Comparison of ENCODE assay signal across 8 cellular contexts in genomic region chr4:125313989-125314602, GRCh38. TPM values are rescaled to one million over a fixed set of nuclear protein-coding genes. Genes with fewer than 3 reads are reported as not detected.
A peak's percentile ranks its signal among the peaks of the same experiment; 100 is the strongest.
DNase-seq lines count a peak whose midpoint lies in the region; ATAC-seq, FAIRE-seq and TF ChIP-seq lines count a peak whose summit lies in the region.

No MANE protein-coding gene starts in this region.

- H3K9me3 ChIP-seq in SJSA1 (replicated peaks), result no peaks in the 10 kb centered on the region
- no peaks in the 10 kb centered on the region for H3K9me3 ChIP-seq in gastrocnemius medialis

- H3F3A ChIP-seq in GM23338 (replicated peaks; ENCODE audit: low read depth), result no peaks in the 10 kb centered on the region; the same call in 1 of the 2 replicates

- peak overlapping the region; percentile 95 for H3K4me3 Mint-ChIP-seq in GM23338

- TF ChIP-seq CTCF in GM23338 (conservative IDR thresholded peaks at IDR 0.05; ENCODE audit: low read depth in 2 of 2), result no peak
- TF ChIP-seq CTCF in foreskin fibroblast (IDR thresholded peaks at IDR 0.05; ENCODE audit: low read depth, low read length), result no peak
- no peak for TF ChIP-seq CTCF in gastrocnemius medialis (IDR thresholded peaks at IDR 0.05 in 4 of 5, conservative IDR thresholded peaks at IDR 0.05 in 1 of 5)

- H3K36me3 Mint-ChIP-seq in GM23338 (ENCODE audit: low read depth), result no peaks in the 10 kb centered on the region

- H3K27ac ChIP-seq in GM23338 (ENCODE audit: low read depth) (no peak overlapping the region), SJSA1 (peak overlapping the region; percentile 8), gastrocnemius medialis (peak overlapping the region; percentile 80 to 88 (median 84))

- TF ChIP-seq POLR2A in gastrocnemius medialis (IDR thresholded peaks at IDR 0.05), result no peak

- peak overlapping the region; percentile 98 for H3K4me2 ChIP-seq in GM23338

- intact Hi-C loops in gastrocnemius medialis (cut with DNase I; ENCODE audit: low total_unique reads), result loop anchor here (2.0 kb wide), 1 partner anchor 429 kb away; no protein-coding TSS in a partner anchor

- no peaks in the 10 kb centered on the region for H3K36me3 ChIP-seq in GM23338 (ENCODE audit: insufficient read depth)
- peaks cover 37% of the 10 kb centered on the region for H3K36me3 ChIP-seq in SJSA1
- no peaks in the 10 kb centered on the region for H3K36me3 ChIP-seq in gastrocnemius medialis

- peak overlapping the region; percentile 56; the same call in 1 of the 2 replicates for H2AFZ ChIP-seq in GM23338

- ATAC-seq in GM23338 (no peak), gastrocnemius medialis (peak in 1 of 2 donors; percentile 7)

- 0 out of 2 replicates have a peak, but pooled peaks cover 3% of the 10 kb centered on the region for H4K20me1 ChIP-seq in GM23338 (replicated peaks; ENCODE audit: insufficient read depth)

- peaks cover 22% of the 10 kb centered on the region for H3K4me1 Mint-ChIP-seq in GM23338

- H3K4me1 ChIP-seq in GM23338 (ENCODE audit: insufficient read depth), result peaks cover 15% of the 10 kb centered on the region
- H3K4me1 ChIP-seq in SJSA1 (replicated peaks), result peaks cover 34% of the 10 kb centered on the region
- peaks cover 7 to 32% of the 10 kb centered on the region in 2 donors for H3K4me1 ChIP-seq in gastrocnemius medialis

- in situ Hi-C loops in gastrocnemius medialis (cut with MboI; ENCODE audit: low sequenced_read_pairs in 4 of 4), result loop anchor here (5.0 to 25.0 kb wide), 4 partner anchors 423 to 1298 kb away; no protein-coding TSS in a partner anchor

- FAIRE-seq in urothelium cell line (lab: Jason Lieb, UNC), result no peak

- H3K79me2 ChIP-seq in GM23338 (replicated peaks; ENCODE audit: insufficient read depth), result no peaks in the 10 kb centered on the region

- H3K27me3 ChIP-seq in GM23338 (ENCODE audit: insufficient read depth) (peaks cover 35% of the 10 kb centered on the region), SJSA1 (replicated peaks) (no peaks in the 10 kb centered on the region), gastrocnemius medialis (no peaks in the 10 kb centered on the region)

- no peak overlapping the region for H3K27ac Mint-ChIP-seq in GM23338

- H3K27me3 Mint-ChIP-seq in GM23338 (ENCODE audit: insufficient read depth, low read depth, poor library complexity), result peaks cover 43% of the 10 kb centered on the region

- H3K9me2 ChIP-seq in GM23338 (ENCODE audit: insufficient read depth), result no peaks in the 10 kb centered on the region

- DNase-seq in GM23338 (ENCODE audit: low spot score), result peak; percentile 19
- DNase-seq in SJSA1 (ENCODE audit: low read depth in 1 of 2, low spot score in 2 of 2), result no peak
- DNase-seq in foreskin fibroblast, result no peak
- DNase-seq in gastrocnemius medialis, result no peak
- no peak for DNase-seq in CD1c-positive myeloid dendritic cell (ENCODE audit: extremely low spot score)
- no peak for DNase-seq in SW 1271 (lab: John Stamatoyannopoulos, UW)
- DNase-seq in urothelium cell line (ENCODE audit: low spot score), result no peak
- DNase-seq in DMS79 treated with DMSO at 0.1 percent for 48 hours (lab: John Stamatoyannopoulos, UW), result no peak

- no peaks in the 10 kb centered on the region; the same call in 2 of the 3 replicates for H3K9me3 Mint-ChIP-seq in GM23338

- H3K4me3 ChIP-seq in GM23338, result peak overlapping the region; percentile 92
- H3K4me3 ChIP-seq in SJSA1, result peak overlapping the region; percentile 73
- H3K4me3 ChIP-seq in foreskin fibroblast (ENCODE audit: low read depth in 1 of 2, low read length in 2 of 2), result peak overlapping the region; percentile 70 to 99
- peak overlapping the region; percentile 72 to 96 (median 94) for H3K4me3 ChIP-seq in gastrocnemius medialis

TF ChIP-seq in GM23338, 12 proteins besides CTCF, POLR2A, EP300 and RAD21:
- TF ChIP-seq, protein P1, sequence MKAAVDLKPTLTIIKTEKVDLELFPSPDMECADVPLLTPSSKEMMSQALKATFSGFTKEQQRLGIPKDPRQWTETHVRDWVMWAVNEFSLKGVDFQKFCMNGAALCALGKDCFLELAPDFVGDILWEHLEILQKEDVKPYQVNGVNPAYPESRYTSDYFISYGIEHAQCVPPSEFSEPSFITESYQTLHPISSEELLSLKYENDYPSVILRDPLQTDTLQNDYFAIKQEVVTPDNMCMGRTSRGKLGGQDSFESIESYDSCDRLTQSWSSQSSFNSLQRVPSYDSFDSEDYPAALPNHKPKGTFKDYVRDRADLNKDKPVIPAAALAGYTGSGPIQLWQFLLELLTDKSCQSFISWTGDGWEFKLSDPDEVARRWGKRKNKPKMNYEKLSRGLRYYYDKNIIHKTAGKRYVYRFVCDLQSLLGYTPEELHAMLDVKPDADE (IDR thresholded peaks at IDR 0.05), result no peak

RNA-seq across cellular contexts. Expression of gene FAT4, which starts 0.7 kb away (rescaled TPM):
- 6.1 and 6.8 TPM in 2 replicates for total RNA-seq in GM23338 (2014; rRNA removed; shearing (Covaris generic))
- polyA plus RNA-seq in GM23338 (2016; fragmentation: Nextera tagmentation; extraction: Ambion mirVana), result 0.53 and 0.68 TPM in 2 replicates
- total RNA-seq in SJSA1 (2014; rRNA removed; shearing (Covaris generic)), result 37.1 and 54.4 TPM in 2 replicates
- total RNA-seq in gastrocnemius medialis, result 1 to 10 TPM; 3.4 to 5.3 (median 3.9) TPM
